In genomic region chr2:85994421-85994777, GRCh38 we compare ENCODE assay signal across 8 cellular contexts.
DNase-seq lines count a peak whose midpoint lies in the region; ATAC-seq and TF ChIP-seq lines count a peak whose summit lies in the region.

No MANE protein-coding gene starts in this region.

- H3K36me3 ChIP-seq in DOHH2 (ENCODE audit: control insufficient read depth, low read length) (no peaks in the 10 kb centered on the region), lower lobe of right lung (no peaks in the 10 kb centered on the region)

- peak overlapping the region; percentile 45; the same call in 1 of the 2 replicates for H3K4me2 ChIP-seq in DOHH2 (ENCODE audit: low read length)

- DNase-seq in lower lobe of right lung (no peak), NCI-H2029 (lab: John Stamatoyannopoulos, UW) (no peak), NCI-H2107 treated with DMSO at 0.1 percent for 48 hours (lab: John Stamatoyannopoulos, UW; ENCODE audit: unreplicated experiment) (no peak), NCI-H2081 (lab: John Stamatoyannopoulos, UW) (no peak)

- ATAC-seq in GM21447 (IDR thresholded peaks at IDR 0.05; ENCODE audit: unreplicated experiment) (peak; percentile 9), HG03521 (IDR thresholded peaks at IDR 0.05; ENCODE audit: unreplicated experiment) (peak; percentile 6), lower lobe of right lung (no peak), HG02763 (IDR thresholded peaks at IDR 0.05; ENCODE audit: unreplicated experiment) (no peak)

- no peaks in the 10 kb centered on the region for H3K9me2 ChIP-seq in DOHH2 (replicated peaks; ENCODE audit: control insufficient read depth, low read length)

- H3K27ac ChIP-seq in DOHH2 (ENCODE audit: low read depth, low read length), result no peak overlapping the region
- peak overlapping the region; percentile 65 for H3K27ac ChIP-seq in lower lobe of right lung

- H3K9me3 ChIP-seq in DOHH2 (ENCODE audit: control insufficient read depth, insufficient read depth, low read length) (no peaks in the 10 kb centered on the region), lower lobe of right lung (no peaks in the 10 kb centered on the region)

- H3K79me2 ChIP-seq in DOHH2 (ENCODE audit: control insufficient read depth, low read length), result no peaks in the 10 kb centered on the region

- H3K4me3 ChIP-seq in DOHH2 (ENCODE audit: low read length), result no peak overlapping the region
- H3K4me3 ChIP-seq in lower lobe of right lung, result no peak overlapping the region

- intact Hi-C loops in lower lobe of right lung (cut with DNase I), result no loop called here

- no peaks in the 10 kb centered on the region for H3F3A ChIP-seq in DOHH2 (ENCODE audit: control insufficient read depth, insufficient read depth)

- H3K4me1 ChIP-seq in DOHH2 (ENCODE audit: control insufficient read depth, low read length), result peaks cover 17% of the 10 kb centered on the region
- peaks cover 65% of the 10 kb centered on the region for H3K4me1 ChIP-seq in lower lobe of right lung

- no peak for TF ChIP-seq CTCF in DOHH2 (IDR thresholded peaks at IDR 0.05; ENCODE audit: low read depth, low read length, poor library complexity, severe bottlenecking)
- TF ChIP-seq CTCF in lower lobe of right lung (IDR thresholded peaks at IDR 0.05), result no peak

- no peaks in the 10 kb centered on the region for H4K20me1 ChIP-seq in DOHH2 (ENCODE audit: control insufficient read depth, insufficient read depth, low read depth, low read length)

- H3K27me3 ChIP-seq in DOHH2 (ENCODE audit: control insufficient read depth, low read length) (no peaks in the 10 kb centered on the region), lower lobe of right lung (ENCODE audit: low read depth) (no peaks in the 10 kb centered on the region)

Comparison
In these comparisons a context has a peak if more than half of its experiments do, and no peak if none do; other contexts are left out.
1. ATAC-seq: peak in GM21447 (single experiment) and HG03521 (single experiment); none in lower lobe of right lung (0 of 2) and HG02763 (single experiment).